Comparison of ENCODE assay signal across 19 cellular contexts in the genomic region with DNA sequence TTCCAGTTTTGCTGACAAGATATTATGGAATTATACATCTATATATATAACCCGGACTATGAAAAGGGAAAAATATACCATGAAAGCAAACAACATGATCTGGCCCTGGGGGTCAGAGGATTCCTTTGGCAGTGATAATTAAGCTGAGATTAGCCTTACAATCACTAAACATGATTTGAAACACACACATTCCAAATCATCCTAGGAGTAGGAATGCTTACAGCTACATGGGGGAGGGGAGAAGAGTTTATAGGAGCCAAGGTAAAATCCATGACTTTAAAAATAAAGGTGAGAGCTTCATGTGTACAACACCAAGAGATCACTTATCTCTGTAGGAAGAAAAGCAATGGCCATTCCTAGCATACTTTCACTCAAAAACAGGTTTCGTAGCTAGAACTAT. TPM values are rescaled to one million over a fixed set of nuclear protein-coding genes. Genes with fewer than 3 reads are reported as not detected.
A peak's percentile ranks its signal among the peaks of the same experiment; 100 is the strongest.
DNase-seq lines count a peak whose midpoint lies in the region; ATAC-seq and TF ChIP-seq lines count a peak whose summit lies in the region.
"Had no signal": no experiment of that assay in that cellular context is flagged by ENCODE, and none has a peak within 500 bp of the region (broad histone marks: within the 10 kb centered on the region; RNA-seq: fewer than 3 reads in every experiment).

No MANE protein-coding gene starts in this region.

- H3K4ac ChIP-seq in trophoblast cell (ENCODE audit: low read depth, low read length), result no peak overlapping the region

- H3K4me1 ChIP-seq in esophagus muscularis mucosa, result peaks cover 23 to 58% (median 56%) of the 10 kb centered on the region in 4 donors
- peaks cover 0 to 5% of the 10 kb centered on the region in 2 experiments for H3K4me1 ChIP-seq in trophoblast cell (ENCODE audit: control insufficient read depth in 1 of 2, insufficient read depth in 2 of 2, low read length in 2 of 2)
- H3K4me1 ChIP-seq in upper lobe of right lung, result peaks cover 25% of the 10 kb centered on the region
- H3K4me1 ChIP-seq: SJCRH30 had no signal

- WGBS in esophagus muscularis mucosa, result 67% methylated on average over 2 of the region's 2 CpGs
- no CpG with 5 or more reads among the region's 2 CpGs for WGBS in trophoblast cell (ENCODE audit: extremely low coverage, insufficient coverage, insufficient read length)

- H4K8ac ChIP-seq in trophoblast cell (ENCODE audit: low read depth, low read length), result no peak overlapping the region

- no peak overlapping the region for H4K91ac ChIP-seq in trophoblast cell (ENCODE audit: low read depth, low read length)

- H3K4me3 ChIP-seq in esophagus muscularis mucosa, result no peak overlapping the region
- H3K4me3 ChIP-seq in trophoblast cell (ENCODE audit: low read depth, low read length), result no peak overlapping the region
- no peak overlapping the region for H3K4me3 ChIP-seq in upper lobe of right lung
- H3K4me3 ChIP-seq in MG63, result no peak overlapping the region
- H3K4me3 ChIP-seq: SJCRH30 had no signal

- no peak overlapping the region for H2BK5ac ChIP-seq in trophoblast cell (ENCODE audit: low read depth, low read length, poor library complexity)

- H2AFZ ChIP-seq in trophoblast cell (ENCODE audit: insufficient read depth, low read length, poor library complexity), result no peak overlapping the region

- H3K9me3 ChIP-seq in esophagus muscularis mucosa (no peaks in the 10 kb centered on the region), trophoblast cell (ENCODE audit: insufficient read depth, low read depth, low read length) (no peaks in the 10 kb centered on the region), upper lobe of right lung (no peaks in the 10 kb centered on the region), MG63 (no peaks in the 10 kb centered on the region)
- H3K9me3 ChIP-seq: SJCRH30 had no signal

- H3K18ac ChIP-seq in trophoblast cell (ENCODE audit: low read length), result no peak overlapping the region

- no peak overlapping the region for H3K23ac ChIP-seq in trophoblast cell (ENCODE audit: low read length)

- no peak overlapping the region for H3K9ac ChIP-seq in trophoblast cell (ENCODE audit: low read length)

- TF ChIP-seq POLR2A in esophagus muscularis mucosa (IDR thresholded peaks at IDR 0.05; ENCODE audit: low read depth), result no peak

- H3K27me3 ChIP-seq in esophagus muscularis mucosa, result no peaks in the 10 kb centered on the region
- H3K27me3 ChIP-seq in trophoblast cell (ENCODE audit: insufficient read depth, low read length), result no peaks in the 10 kb centered on the region
- no peaks in the 10 kb centered on the region for H3K27me3 ChIP-seq in upper lobe of right lung
- no peaks in the 10 kb centered on the region for H3K27me3 ChIP-seq in MG63
- H3K27me3 ChIP-seq: SJCRH30 had no signal

- H2BK120ac ChIP-seq in trophoblast cell (ENCODE audit: insufficient read depth, low read length, poor library complexity), result no peak overlapping the region

- no peak overlapping the region for H4K12ac ChIP-seq in trophoblast cell (ENCODE audit: low read depth, low read length)

- TF ChIP-seq EP300 in esophagus muscularis mucosa (IDR thresholded peaks at IDR 0.05), result no peak

- H3K14ac ChIP-seq in trophoblast cell (ENCODE audit: low read length), result no peak overlapping the region

- intact Hi-C loops in esophagus muscularis mucosa (cut with DNase I) (no loop called here), upper lobe of right lung (cut with DNase I) (no loop called here)

- peaks cover 6% of the 10 kb centered on the region for H3K79me1 ChIP-seq in trophoblast cell (ENCODE audit: low read length)

- peaks cover 5% of the 10 kb centered on the region for H3K79me2 ChIP-seq in trophoblast cell (ENCODE audit: control insufficient read depth, insufficient read depth, low read length, poor library complexity)

- ATAC-seq in upper lobe of right lung (no peak), GM19035 (IDR thresholded peaks at IDR 0.05; ENCODE audit: unreplicated experiment) (no peak), HG02623 (IDR thresholded peaks at IDR 0.05; ENCODE audit: unreplicated experiment) (no peak)
- ATAC-seq: activated CD4-positive, CD25-positive, alpha-beta regulatory T cell treated with anti-CD3 and anti-CD28 coated beads, Interleukin-2, amount 50 U/mL, for 24 hours; activated T-cell treated with anti-CD3 and anti-CD28 coated beads, Interleukin-2, amount 50 U/mL, for 72 hours; esophagus mucosa; PC-3; stimulated activated effector memory CD8-positive, alpha-beta T cell treated with anti-CD3 and anti-CD28 coated beads, Interleukin-12 subunit alpha, Interleukin-12 subunit beta, amount 100 ng/mL, for 72 hours had no signal

- H2AK5ac ChIP-seq in trophoblast cell (ENCODE audit: low read length), result no peak overlapping the region

- H3K36me3 ChIP-seq in esophagus muscularis mucosa, result no peaks in the 10 kb centered on the region
- H3K36me3 ChIP-seq in trophoblast cell (ENCODE audit: control insufficient read depth in 1 of 2, insufficient read depth in 2 of 2, low read length in 2 of 2), result peaks cover 0 to 3% of the 10 kb centered on the region in 2 experiments
- H3K36me3 ChIP-seq in upper lobe of right lung, result no peaks in the 10 kb centered on the region
- no peaks in the 10 kb centered on the region for H3K36me3 ChIP-seq in MG63
- H3K36me3 ChIP-seq: SJCRH30 had no signal

- no peak for TF ChIP-seq CTCF in esophagus muscularis mucosa (IDR thresholded peaks at IDR 0.05)
- no peak for TF ChIP-seq CTCF in upper lobe of right lung (IDR thresholded peaks at IDR 0.05)

- no peak overlapping the region for H3K4me2 ChIP-seq in trophoblast cell (ENCODE audit: low read length)

- H3K27ac ChIP-seq in esophagus muscularis mucosa (replicated peaks in 1 of 4) (peak overlapping the region; percentile 39 to 70 (median 48)), trophoblast cell (ENCODE audit: low read depth, low read length) (peak overlapping the region; percentile 2), upper lobe of right lung (peak overlapping the region; percentile 38)
- H3K27ac ChIP-seq: 22Rv1, SJCRH30 had no signal

- H2BK12ac ChIP-seq in trophoblast cell (ENCODE audit: low read length), result no peak overlapping the region

- DNase-seq in NCI-H82 (lab: John Stamatoyannopoulos, UW) (peak; percentile 16), NCI-H82 treated with DMSO at 0.1 percent for 48 hours (lab: John Stamatoyannopoulos, UW; ENCODE audit: unreplicated experiment) (no peak), esophagus muscularis mucosa (ENCODE audit: extremely low spot score) (no peak), trophoblast cell (peak in 1 of 2 donors; percentile 65), upper lobe of right lung (no peak), MG63 (no peak)
- DNase-seq: activated CD8-positive, alpha-beta memory T cell treated with anti-CD3 and anti-CD28 coated beads for 24 hours; activated naive CD8-positive, alpha-beta T cell treated with anti-CD3 and anti-CD28 coated beads, Interleukin-2, amount 10 ng/mL, durations not matched to agents 7 days and 5 days; activated T-cell treated with anti-CD3 and anti-CD28 coated beads, Interleukin-2, amount 50 U/mL, for 72 hours; NCI-H1105 treated with DMSO at 0.1 percent for 48 hours; PC-3; SJCRH30; stimulated activated CD4-positive, alpha-beta T cell treated with anti-CD3 and anti-CD28 coated beads, Interleukin-15, amount 100 ng/mL, for 24 hours had no signal

RNA-seq across cellular contexts. Expression of gene AKT3, which starts 57.6 kb away (rescaled TPM):
- total RNA-seq in esophagus muscularis mucosa (100 to 1,000 TPM in 1 of 4 donors, 10 to 100 TPM in 3; 63.9 to 104 (median 74.2) TPM), upper lobe of right lung (64.6 TPM)
- polyA plus RNA-seq in trophoblast cell (2013), result 29.4 and 32.2 TPM in 2 replicates
- total RNA-seq in MG63 (2014; rRNA removed; shearing (Covaris generic); ENCODE audit: low replicate concordance), result 4.4 and 8.0 TPM in 2 replicates
